7 cellular contexts compared by ENCODE assay signal in the genomic region with DNA sequence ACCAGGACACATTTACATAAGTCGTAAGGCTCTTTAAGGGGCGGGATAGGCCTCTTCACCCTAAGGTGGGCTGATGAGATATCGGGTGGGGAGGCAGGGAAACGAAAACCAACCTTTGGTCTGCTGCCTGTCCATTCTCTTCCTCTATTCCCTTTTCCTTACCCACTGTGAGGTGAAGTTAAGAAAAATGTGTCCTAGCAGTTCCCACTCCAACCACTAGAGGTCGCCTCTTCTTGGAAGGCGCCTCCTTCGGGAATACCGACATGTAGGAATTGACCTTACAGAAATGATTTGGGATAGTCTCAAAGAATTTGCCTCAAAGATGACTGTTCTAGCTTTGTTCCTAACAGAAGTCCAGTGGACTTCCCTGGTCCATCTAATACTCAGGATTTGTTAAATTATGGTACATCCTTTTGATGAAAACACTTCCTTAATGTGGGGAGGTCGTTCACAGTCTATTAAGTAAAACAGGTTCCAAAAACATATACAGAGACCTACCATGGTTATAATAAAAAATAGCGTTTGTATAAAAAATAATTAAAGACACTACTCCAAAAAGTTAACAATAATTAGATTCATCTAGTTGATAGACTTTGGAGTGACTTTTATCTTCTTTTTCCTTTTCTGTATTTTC. TPM values are rescaled to one million over a fixed set of nuclear protein-coding genes. Genes with fewer than 3 reads are reported as not detected.
A peak's percentile ranks its signal among the peaks of the same experiment; 100 is the strongest.
DNase-seq lines count a peak whose midpoint lies in the region; ATAC-seq and TF ChIP-seq lines count a peak whose summit lies in the region.

No MANE protein-coding gene starts in this region.

- DNase-seq in DMS114 treated with DMSO at 0.1 percent for 48 hours (lab: John Stamatoyannopoulos, UW; ENCODE audit: unreplicated experiment), result peak; percentile 40
- peak; percentile 73 for DNase-seq in H9
- peak; percentile 80 for DNase-seq in NT2/D1 (ENCODE audit: low read depth, low spot score)
- DNase-seq in ecto neural progenitor cell (ENCODE audit: low spot score), result peak; percentile 76
- DNase-seq in mesothelial cell of epicardium (ENCODE audit: low spot score in 2 of 2, unreplicated experiment in 2 of 2), result peak in 1 of 2 experiments; percentile 80
- no peak for DNase-seq in putamen (ENCODE audit: low spot score)

- H3K4ac ChIP-seq in H9 (ENCODE audit: low read depth, low read length), result no peak overlapping the region

- H3K4me3 Mint-ChIP-seq in H9 (no peak overlapping the region), mesothelial cell of epicardium (no peak overlapping the region)

- no peak overlapping the region for H3K4me3 ChIP-seq in NT2/D1 (ENCODE audit: insufficient read length, low read depth)

- no peak overlapping the region for H2BK5ac ChIP-seq in H9 (ENCODE audit: insufficient read length, low read length)

- no CpG with 5 or more reads among the region's 10 CpGs for WGBS in H9 (ENCODE audit: extremely low coverage, insufficient read length, low lambda C conversion rate)

- no peak overlapping the region for H3K27ac Mint-ChIP-seq in H9
- H3K27ac Mint-ChIP-seq in mesothelial cell of epicardium, result no peak overlapping the region

- H3K27me3 ChIP-seq in H9 (ENCODE audit: insufficient read depth, low read length) (no peaks in the 10 kb centered on the region), NT2/D1 (ENCODE audit: insufficient read depth, insufficient read length) (peaks cover 2% of the 10 kb centered on the region)

- H2AK5ac ChIP-seq in H9 (ENCODE audit: insufficient read length, low read length), result no peak overlapping the region

- H3K36me3 Mint-ChIP-seq in H9 (ENCODE audit: insufficient read depth in 1 of 3, low read depth in 3 of 3) (no peaks in the 10 kb centered on the region), mesothelial cell of epicardium (peaks cover 3% of the 10 kb centered on the region)

- H3K79me2 ChIP-seq in H9 (ENCODE audit: insufficient read depth, low read length), result no peaks in the 10 kb centered on the region

- H3K4me1 Mint-ChIP-seq in H9 (peaks cover 18 to 24% of the 10 kb centered on the region in 2 experiments), mesothelial cell of epicardium (peaks cover 10% of the 10 kb centered on the region)

- H3K9me3 Mint-ChIP-seq in H9, result no peaks in the 10 kb centered on the region; a peak in 2 of 5 replicates
- H3K9me3 Mint-ChIP-seq in mesothelial cell of epicardium, result no peaks in the 10 kb centered on the region

- no peaks in the 10 kb centered on the region for H3K23me2 ChIP-seq in H9 (ENCODE audit: insufficient read length, low read depth, low read length, poor library complexity, severe bottlenecking)

- H3K9ac ChIP-seq in H9 (ENCODE audit: extremely low read depth, insufficient read length, low read length) (no peak overlapping the region), NT2/D1 (ENCODE audit: insufficient read length, low read depth) (no peak overlapping the region)

- no peak overlapping the region for H3K56ac ChIP-seq in H9 (ENCODE audit: insufficient read length, low read depth, low read length)

- peaks cover 11% of the 10 kb centered on the region for H3K36me3 ChIP-seq in NT2/D1 (ENCODE audit: insufficient read depth, insufficient read length, low read length)

- peaks cover 6% of the 10 kb centered on the region; the same call in 1 of the 2 replicates for H3K4me1 ChIP-seq in H9 (ENCODE audit: insufficient read depth, low read length)
- H3K4me1 ChIP-seq in NT2/D1 (ENCODE audit: insufficient read depth, insufficient read length), result peaks cover 21% of the 10 kb centered on the region

- H2BK20ac ChIP-seq in H9 (ENCODE audit: low read depth, low read length, poor library complexity, severe bottlenecking), result no peak overlapping the region

- H2AFZ ChIP-seq in H9 (ENCODE audit: low read length), result no peak overlapping the region

- no peak overlapping the region for H4K91ac ChIP-seq in H9 (ENCODE audit: insufficient read length, low read depth, low read length)

- no peak overlapping the region for H3T11ph ChIP-seq in H9 (ENCODE audit: low read length)

- peaks cover 13% of the 10 kb centered on the region for H3K27me3 Mint-ChIP-seq in H9 (ENCODE audit: low read depth)
- no peaks in the 10 kb centered on the region for H3K27me3 Mint-ChIP-seq in mesothelial cell of epicardium (ENCODE audit: low read depth)

- H3K14ac ChIP-seq in H9 (ENCODE audit: insufficient read depth, low read length), result no peak overlapping the region

- no peak overlapping the region for H3K18ac ChIP-seq in H9 (ENCODE audit: insufficient read length, low read depth, low read length)

- H4K20me1 ChIP-seq in H9 (ENCODE audit: control insufficient read depth, insufficient read depth, insufficient read length), result peaks cover 2% of the 10 kb centered on the region

- no peak overlapping the region for H3K23ac ChIP-seq in H9 (ENCODE audit: insufficient read length, low read depth, low read length)

- no peak overlapping the region for H3K27ac ChIP-seq in H9 (ENCODE audit: insufficient read length, low read depth, low read length)

- no peaks in the 10 kb centered on the region for H3K79me1 ChIP-seq in H9 (ENCODE audit: insufficient read depth, low read depth, low read length, poor library complexity, severe bottlenecking)

- no peak overlapping the region for H3K4me2 ChIP-seq in H9 (ENCODE audit: insufficient read depth, insufficient read length, low read length)

- H3K9me3 ChIP-seq in H9 (ENCODE audit: control insufficient read depth, low read depth, low read length), result no peaks in the 10 kb centered on the region
- no peaks in the 10 kb centered on the region for H3K9me3 ChIP-seq in NT2/D1 (ENCODE audit: insufficient read depth, low read length)

- TF ChIP-seq CTCF in H9 (conservative IDR thresholded peaks at IDR 0.05) (peak; percentile 98), mesothelial cell of epicardium (IDR thresholded peaks at IDR 0.05; ENCODE audit: unreplicated experiment) (peak; percentile 98)

- H2BK15ac ChIP-seq in H9 (ENCODE audit: low read depth, low read length), result no peak overlapping the region

- H4K5ac ChIP-seq in H9 (ENCODE audit: insufficient read length, low read depth, low read length), result no peak overlapping the region

- H2BK120ac ChIP-seq in H9 (ENCODE audit: low read depth, low read length, poor library complexity, severe bottlenecking), result no peak overlapping the region

- no peak overlapping the region for H2BK12ac ChIP-seq in H9 (ENCODE audit: insufficient read length, low read depth, low read length)

- H4K8ac ChIP-seq in H9 (replicated peaks; ENCODE audit: insufficient read length, low read depth, low read length), result no peak overlapping the region

- no peak for ATAC-seq in HG02970 (IDR thresholded peaks at IDR 0.05; ENCODE audit: low FRiP score, unreplicated experiment)

RNA-seq across cellular contexts. Expression of a gene that starts 14.1 kb away (rescaled TPM):
- total RNA-seq in H9 (2021), result 0.39 and 0.50 TPM in 2 replicates
- 9.6 to 15.1 TPM (median 14.4 TPM) in 3 replicates for total RNA-seq in mesothelial cell of epicardium

RNA-seq across cellular contexts. Expression of a gene that starts 58.4 kb away (rescaled TPM):
- total RNA-seq in H9 (2021), result 144 and 159 TPM in 2 replicates
- 136 to 142 TPM (median 139 TPM) in 3 replicates for total RNA-seq in mesothelial cell of epicardium
